Comparison of ENCODE assay signal across 27 cellular contexts in the genomic region with DNA sequence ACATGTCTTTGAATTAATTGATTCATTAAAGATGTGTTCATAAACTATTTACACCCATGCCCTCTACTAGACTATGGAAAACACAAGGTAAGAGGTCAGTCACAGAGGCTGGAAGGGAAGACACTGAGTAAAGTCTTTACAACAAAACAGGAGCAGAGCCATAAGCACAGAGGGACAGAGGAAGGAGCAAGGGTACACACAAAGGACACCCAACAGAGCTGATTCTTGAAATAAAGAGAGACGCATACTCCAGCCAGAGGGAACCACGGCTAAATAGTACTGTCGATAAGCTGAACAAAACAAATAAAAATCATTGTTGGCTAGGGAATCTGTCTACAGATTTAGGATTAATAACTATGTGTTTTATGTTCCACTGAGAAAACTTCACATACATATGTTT.
DNase-seq lines count a peak whose midpoint lies in the region; ATAC-seq, FAIRE-seq and TF ChIP-seq lines count a peak whose summit lies in the region.
"Had no signal": no experiment of that assay in that cellular context is flagged by ENCODE, and none has a peak within 500 bp of the region (broad histone marks: within the 10 kb centered on the region; RNA-seq: fewer than 3 reads in every experiment).

No MANE protein-coding gene starts in this region.

- H3K4ac ChIP-seq in H1 (replicated peaks; ENCODE audit: insufficient read length, low read depth, low read length) = no peak overlapping the region

- no peak overlapping the region for H2BK120ac ChIP-seq in H1 (replicated peaks; ENCODE audit: low read depth, low read length)

- 69% methylated on average over 3 of the region's 3 CpGs; no CpG with 5 or more reads in 1 of the 2 experiments for WGBS in H1 (ENCODE audit: extremely low coverage in 1 of 2, insufficient coverage in 1 of 2, insufficient read length in 1 of 2, insufficient replicate concordance in 2 of 2, low coverage in 1 of 2, low lambda C conversion rate in 2 of 2, missing lambda C conversion rate in 1 of 2), 2 experiments
- WGBS in aorta, 2 donors = 35 to 42% methylated on average over 3 of the region's 3 CpGs

- H3K4me3 ChIP-seq in NT2/D1 (ENCODE audit: insufficient read length, low read depth) (no peak overlapping the region), H1 (ENCODE audit: extremely low read depth in 1 of 4, insufficient read depth in 2 of 4, low read depth in 3 of 4, low read length in 4 of 4) (no peak overlapping the region), neural cell (ENCODE audit: low read length) (no peak overlapping the region), aorta (ENCODE audit: low read length in 2 of 2) (no peak overlapping the region), PC-9 (no peak overlapping the region)
- H3K4me3 ChIP-seq: SK-N-MC had no signal

- H4K20me1 ChIP-seq in H1 (replicated peaks in 1 of 2; ENCODE audit: control insufficient read depth in 1 of 2, insufficient read depth in 2 of 2, low read length in 2 of 2) (no peaks in the 10 kb centered on the region), neural cell (ENCODE audit: insufficient read depth) (no peaks in the 10 kb centered on the region), PC-9 (ENCODE audit: insufficient read depth) (no peaks in the 10 kb centered on the region)

- no peak overlapping the region for H2BK20ac ChIP-seq in H1 (ENCODE audit: low read length)

- H3K9me3 Mint-ChIP-seq in activated naive CD8-positive, alpha-beta T cell treated with anti-CD3 and anti-CD28 coated beads, Interleukin-2, amount 50 U/mL, for 24 hours = no peaks in the 10 kb centered on the region
- H3K9me3 Mint-ChIP-seq: H9, HFFc6 had no signal

- H3K9me3 ChIP-seq in NT2/D1 (ENCODE audit: insufficient read depth, low read length) (no peaks in the 10 kb centered on the region), H1 (ENCODE audit: insufficient read depth in 2 of 2, low read depth in 1 of 2, low read length in 1 of 2) (no peaks in the 10 kb centered on the region), neural cell (ENCODE audit: low read length) (no peaks in the 10 kb centered on the region), aorta (ENCODE audit: control insufficient read depth, low read length) (no peaks in the 10 kb centered on the region), PC-9 (ENCODE audit: insufficient read depth, low read depth) (no peaks in the 10 kb centered on the region; the same call in 1 of the 2 replicates)

- CTCF ChIA-PET in H1 (lab: Charles Lee; ENCODE audit: partially characterized antibody) = interaction anchor here (1.1 kb wide), 1 partner anchor 9 kb away, joined by 3 read pairs; no protein-coding TSS in a partner anchor
- CTCF ChIA-PET in PC-9 (lab: Charles Lee) = no interaction called here

- no peaks in the 10 kb centered on the region for H3K36me3 Mint-ChIP-seq in activated naive CD8-positive, alpha-beta T cell treated with anti-CD3 and anti-CD28 coated beads, Interleukin-2, amount 50 U/mL, for 24 hours (ENCODE audit: low read depth)
- H3K36me3 Mint-ChIP-seq: CD14-positive monocyte had no signal

- TF ChIP-seq RAD21 in H1 (IDR thresholded peaks at IDR 0.05 in 1 of 2, conservative IDR thresholded peaks at IDR 0.05 in 1 of 2; ENCODE audit: low read depth in 2 of 2, low read length in 2 of 2) = no peak
- TF ChIP-seq RAD21 in neural cell (conservative IDR thresholded peaks at IDR 0.05) = no peak

- no peak overlapping the region for H4K5ac ChIP-seq in H1 (ENCODE audit: insufficient read length, low read depth, low read length)

- H3K4me2 ChIP-seq in H1 (ENCODE audit: insufficient read depth in 1 of 2, low read depth in 2 of 2, low read length in 2 of 2) = no peak overlapping the region
- no peak overlapping the region for H3K4me2 ChIP-seq in neural cell (ENCODE audit: low read length)
- H3K4me2 ChIP-seq in PC-9 = no peak overlapping the region

- no peaks in the 10 kb centered on the region for H3K4me1 Mint-ChIP-seq in activated naive CD8-positive, alpha-beta T cell treated with anti-CD3 and anti-CD28 coated beads, Interleukin-2, amount 50 U/mL, for 24 hours
- H3K4me1 Mint-ChIP-seq: B cell, CD14-positive monocyte had no signal

- no peak overlapping the region for H3K56ac ChIP-seq in H1 (replicated peaks; ENCODE audit: insufficient read length, low read depth, low read length)

- POLR2A ChIA-PET in H1 (lab: Charles Lee; ENCODE audit: partially characterized antibody) (interaction anchor here (0.8 kb wide), 1 partner anchor 120 kb away, joined by 3 read pairs; no protein-coding TSS in a partner anchor), PC-9 (lab: Charles Lee; ENCODE audit: unreplicated experiment) (no interaction called here)

- TF ChIP-seq CTCF in H1 (IDR thresholded peaks at IDR 0.05; ENCODE audit: control extremely low read depth in 1 of 3, insufficient read depth in 1 of 3, low read depth in 1 of 3, low read length in 3 of 3) (no peak), neural cell (IDR thresholded peaks at IDR 0.05; ENCODE audit: poor library complexity, severe bottlenecking) (no peak), PC-9 (conservative IDR thresholded peaks at IDR 0.05) (no peak)

- H3F3A ChIP-seq in neural cell (ENCODE audit: insufficient read depth, low read length, poor library complexity, severe bottlenecking) (no peaks in the 10 kb centered on the region), PC-9 (ENCODE audit: insufficient read depth, low read depth) (no peaks in the 10 kb centered on the region)

- H3K9ac ChIP-seq in NT2/D1 (ENCODE audit: insufficient read length, low read depth) (no peak overlapping the region), H1 (replicated peaks in 1 of 4; ENCODE audit: extremely low read depth in 1 of 4, low read depth in 3 of 4, low read length in 3 of 4) (no peak overlapping the region), neural cell (ENCODE audit: low read length) (no peak overlapping the region)

- H3K27ac Mint-ChIP-seq in activated naive CD8-positive, alpha-beta T cell treated with anti-CD3 and anti-CD28 coated beads, Interleukin-2, amount 50 U/mL, for 24 hours = no peak overlapping the region
- H3K27ac Mint-ChIP-seq: B cell, CD14-positive monocyte, H9, HFFc6 had no signal

- H4K91ac ChIP-seq in H1 (replicated peaks; ENCODE audit: insufficient read length, low read length) = no peak overlapping the region

- no peak overlapping the region for H2AK5ac ChIP-seq in H1 (ENCODE audit: low read depth, low read length)

- H3K79me1 ChIP-seq in H1 (ENCODE audit: low read depth, low read length) = no peaks in the 10 kb centered on the region

- no peak overlapping the region for H2BK15ac ChIP-seq in H1 (ENCODE audit: low read length)

- no peaks in the 10 kb centered on the region for H3K4me1 ChIP-seq in NT2/D1 (ENCODE audit: insufficient read depth, insufficient read length)
- H3K4me1 ChIP-seq in H1 (replicated peaks in 1 of 4; ENCODE audit: control insufficient read depth in 3 of 4, insufficient read depth in 4 of 4, low read length in 3 of 4) = no peaks in the 10 kb centered on the region
- no peaks in the 10 kb centered on the region for H3K4me1 ChIP-seq in aorta (ENCODE audit: control insufficient read depth in 1 of 2, insufficient read depth in 2 of 2, low read length in 2 of 2)
- no peaks in the 10 kb centered on the region for H3K4me1 ChIP-seq in PC-9 (replicated peaks; ENCODE audit: insufficient read depth)

- no peak overlapping the region for H3K23ac ChIP-seq in H1 (ENCODE audit: insufficient read length)

- no peak overlapping the region for H3K27ac ChIP-seq in H1 (ENCODE audit: low read depth, low read length)
- no peak overlapping the region for H3K27ac ChIP-seq in neural cell (ENCODE audit: low read length)
- H3K27ac ChIP-seq in aorta (ENCODE audit: low read depth in 1 of 2, low read length in 2 of 2) = no peak overlapping the region
- H3K27ac ChIP-seq in PC-9 = no peak overlapping the region
- H3K27ac ChIP-seq: RWPE1, SK-N-MC had no signal

- no peaks in the 10 kb centered on the region for H3K27me3 Mint-ChIP-seq in activated naive CD8-positive, alpha-beta T cell treated with anti-CD3 and anti-CD28 coated beads, Interleukin-2, amount 50 U/mL, for 24 hours
- H3K27me3 Mint-ChIP-seq: B cell had no signal

- BruUV-seq in PC-9 (replicated peaks; lab: Mats Ljungman, UMichigan) = no TSS peak

- no peak overlapping the region for H3K4me3 Mint-ChIP-seq in activated naive CD8-positive, alpha-beta T cell treated with anti-CD3 and anti-CD28 coated beads, Interleukin-2, amount 50 U/mL, for 24 hours
- H3K4me3 Mint-ChIP-seq: B cell, CD14-positive monocyte, H9, HFFc6 had no signal

- H2AFZ ChIP-seq in H1 (ENCODE audit: low read length) = no peak overlapping the region
- H2AFZ ChIP-seq in neural cell (ENCODE audit: low read depth, low read length) = peak overlapping the region; percentile 5
- no peak overlapping the region for H2AFZ ChIP-seq in PC-9

- no peak overlapping the region for H3K14ac ChIP-seq in H1 (ENCODE audit: insufficient read length)

- H3K9me2 ChIP-seq in neural cell (ENCODE audit: insufficient read depth, low read length) (no peaks in the 10 kb centered on the region), PC-9 (ENCODE audit: insufficient read depth) (0 out of 2 replicates have a peak, but pooled peaks cover 3% of the 10 kb centered on the region)

- H3K36me3 ChIP-seq in NT2/D1 (ENCODE audit: insufficient read depth, insufficient read length, low read length) (no peaks in the 10 kb centered on the region), H1 (ENCODE audit: control insufficient read depth in 2 of 4, insufficient read depth in 4 of 4, low read length in 3 of 4) (no peaks in the 10 kb centered on the region; a peak in 2 of 8 replicates), neural cell (ENCODE audit: insufficient read depth, low read length) (no peaks in the 10 kb centered on the region), aorta (ENCODE audit: control insufficient read depth in 1 of 2, insufficient read depth in 2 of 2, low read length in 1 of 2) (no peaks in the 10 kb centered on the region), PC-9 (ENCODE audit: low read depth) (no peaks in the 10 kb centered on the region)

- no peak overlapping the region for H4K8ac ChIP-seq in H1 (ENCODE audit: extremely low read depth, insufficient read depth, low read length)

- H2BK12ac ChIP-seq in H1 (ENCODE audit: low read depth, low read length) = no peak overlapping the region

- no peaks in the 10 kb centered on the region for H3K23me2 ChIP-seq in H1 (ENCODE audit: low read depth, low read length)

- no peak overlapping the region for H2BK5ac ChIP-seq in H1 (ENCODE audit: low read depth, low read length)

- no peak overlapping the region for H3K18ac ChIP-seq in H1 (ENCODE audit: extremely low read depth, low read length)

- peak; percentile 32 for FAIRE-seq in H1 (lab: Jason Lieb, UNC)
- FAIRE-seq: D721Med, GM19239 had no signal

- intact Hi-C loops in aorta (cut with DNase I) (no loop called here), PC-9 (cut with micrococcal nuclease; ENCODE audit: unreplicated experiment) (no loop called here)

- no peak for ATAC-seq in aorta (ENCODE audit: low FRiP score)
- ATAC-seq in activated naive CD8-positive, alpha-beta T cell treated with anti-CD3 and anti-CD28 coated beads, Interleukin-2, amount 50 U/mL, for 24 hours = no peak
- ATAC-seq: PC-3 had no signal

- H3K27me3 ChIP-seq in NT2/D1 (ENCODE audit: insufficient read depth, insufficient read length) (no peaks in the 10 kb centered on the region), H1 (replicated peaks in 1 of 4; ENCODE audit: control insufficient read depth in 3 of 4, extremely low read depth in 1 of 4, insufficient read depth in 3 of 4, low read length in 3 of 4) (no peaks in the 10 kb centered on the region), neural cell (ENCODE audit: insufficient read depth, low read depth, low read length) (no peaks in the 10 kb centered on the region), aorta (ENCODE audit: control insufficient read depth in 1 of 2, insufficient read depth in 2 of 2, low read length in 1 of 2) (no peaks in the 10 kb centered on the region), PC-9 (ENCODE audit: insufficient read depth, low read depth) (no peaks in the 10 kb centered on the region)

- H3K79me2 ChIP-seq in H1 (ENCODE audit: control insufficient read depth in 1 of 2, insufficient read depth in 2 of 2, low read length in 2 of 2) (no peaks in the 10 kb centered on the region), neural cell (replicated peaks; ENCODE audit: insufficient read depth, low read length) (no peaks in the 10 kb centered on the region), PC-9 (ENCODE audit: low read depth) (no peaks in the 10 kb centered on the region)

- TF ChIP-seq EP300 in H1 (IDR thresholded peaks at IDR 0.05; ENCODE audit: borderline replicate concordance in 1 of 2, low read depth in 2 of 2, low read length in 2 of 2) (no peak), neural cell (conservative IDR thresholded peaks at IDR 0.05; ENCODE audit: poor library complexity, severe bottlenecking) (no peak)

- peak; percentile 23 for DNase-seq in COR-L47 (lab: John Stamatoyannopoulos, UW)
- DNase-seq in NT2/D1 (ENCODE audit: low read depth, low spot score) = peak; percentile 9
- no peak for DNase-seq in H1 (ENCODE audit: low read depth in 1 of 2, low spot score in 2 of 2)
- no peak for DNase-seq in aorta
- DNase-seq in PC-9 = no peak
- DNase-seq in mucosa of gallbladder (ENCODE audit: low spot score) = no peak
- DNase-seq in activated naive CD8-positive, alpha-beta T cell treated with anti-CD3 and anti-CD28 coated beads, Interleukin-2, amount 50 U/mL, for 24 hours = no peak
- DNase-seq: 8988T, DMS53, GDM1, H9, HFFc6, Kasumi-1, NCI-H1092, NCI-H146, NCI-H2029 treated with DMSO at 0.1 percent for 48 hours, NCI-H226, NCI-H524, PC-3, SHP77 treated with DMSO at 0.1 percent for 48 hours had no signal

- TF ChIP-seq POLR2A in H1 (IDR thresholded peaks at IDR 0.05; ENCODE audit: control extremely low read depth in 1 of 2, low read depth in 2 of 2, low read length in 2 of 2) = no peak

Comparison
In these comparisons a context has a peak if more than half of its experiments do, and no peak if none do; other contexts are left out.
1. DNase-seq: peak in COR-L47 (single experiment) and NT2/D1 (single experiment); none in H1 (0 of 2), aorta (0 of 2), PC-9 (0 of 2), mucosa of gallbladder (single experiment) and activated naive CD8-positive, alpha-beta T cell treated with anti-CD3 and anti-CD28 coated beads, Interleukin-2, amount 50 U/mL, for 24 hours (single experiment).